In genomic region chr22:30324008-30324730, GRCh38 we compare ENCODE assay signal across 9 cellular contexts. TPM values are rescaled to one million over a fixed set of nuclear protein-coding genes. Genes with fewer than 3 reads are reported as not detected.
DNase-seq lines count a peak whose midpoint lies in the region; TF ChIP-seq lines count a peak whose summit lies in the region.
"Had no signal": no experiment of that assay in that cellular context is flagged by ENCODE, and none has a peak within 500 bp of the region (broad histone marks: within the 10 kb centered on the region; RNA-seq: fewer than 3 reads in every experiment).

No MANE protein-coding gene starts in this region.

- H4K20me1 ChIP-seq in Loucy (ENCODE audit: insufficient read depth, low read length, poor library complexity, severe bottlenecking): peaks cover 18% of the 10 kb centered on the region
- peaks cover 17% of the 10 kb centered on the region for H4K20me1 ChIP-seq in neural progenitor cell (ENCODE audit: low read depth)

- no peaks in the 10 kb centered on the region for H3K36me3 Mint-ChIP-seq in neural progenitor cell
- H3K36me3 Mint-ChIP-seq: WTC11 had no signal

- H2AFZ ChIP-seq in Loucy (ENCODE audit: low read length): no peak overlapping the region
- no peak overlapping the region for H2AFZ ChIP-seq in neural progenitor cell (replicated peaks)

- peaks cover 19% of the 10 kb centered on the region for H3K4me1 Mint-ChIP-seq in neural progenitor cell

- no peaks in the 10 kb centered on the region for H3K9me2 ChIP-seq in Loucy (replicated peaks; ENCODE audit: low read depth, low read length)

- POLR2A ChIA-PET in BJ (lab: Charles Lee): no interaction called here

- H3K27ac ChIP-seq in breast epithelium: peak overlapping the region; percentile 6 to 93
- peak overlapping the region; percentile 47 for H3K27ac ChIP-seq in neutrophil
- H3K27ac ChIP-seq in neural progenitor cell: no peak overlapping the region

- no peaks in the 10 kb centered on the region for H3K27me3 Mint-ChIP-seq in neural progenitor cell (ENCODE audit: insufficient read depth, low read depth)

- CTCF ChIA-PET in BJ (lab: Yijun Ruan, JAX): interaction anchor here (0.9 to 8.3 kb wide), 7 partner anchors 12 to 69 kb away, joined by 3 to 50 read pairs (median 5); partner anchors contain the start of gene CASTOR1

- H3K79me2 ChIP-seq in Loucy (ENCODE audit: insufficient read depth, low read length): peaks cover 71% of the 10 kb centered on the region
- no peaks in the 10 kb centered on the region for H3K79me2 ChIP-seq in neural progenitor cell (ENCODE audit: low read depth)

- H3K27ac Mint-ChIP-seq in neural progenitor cell: no peak overlapping the region

- no peaks in the 10 kb centered on the region for H3K9me3 Mint-ChIP-seq in neural progenitor cell
- H3K9me3 Mint-ChIP-seq: WTC11 had no signal

- TF ChIP-seq CTCF in BJ (IDR thresholded peaks at IDR 0.05; ENCODE audit: insufficient read depth, low read depth, low read length) (no peak), Loucy (conservative IDR thresholded peaks at IDR 0.05; ENCODE audit: low read length) (no peak), breast epithelium (IDR thresholded peaks at IDR 0.05) (no peak), neutrophil (IDR thresholded peaks at IDR 0.05) (no peak), neural progenitor cell (IDR thresholded peaks at IDR 0.05) (no peak)

- no peak overlapping the region for H3K4me3 Mint-ChIP-seq in neural progenitor cell

- peak overlapping the region; percentile 33 for H3K4me3 ChIP-seq in BJ (ENCODE audit: low read depth, low read length)
- peak overlapping the region; percentile 96 for H3K4me3 ChIP-seq in Loucy (ENCODE audit: low read length, poor library complexity, severe bottlenecking)
- peak overlapping the region in 2 of 3 donors; percentile 97 to 99 for H3K4me3 ChIP-seq in breast epithelium
- no peak overlapping the region for H3K4me3 ChIP-seq in neutrophil (ENCODE audit: low read depth in 1 of 2, low read length in 1 of 2)
- no peak overlapping the region for H3K4me3 ChIP-seq in neural progenitor cell

- no peak for DNase-seq in BJ (ENCODE audit: low read depth)
- no peak for DNase-seq in breast epithelium (ENCODE audit: low spot score in 2 of 2)
- no peak for DNase-seq in DMS153 (lab: John Stamatoyannopoulos, UW)
- no peak for DNase-seq in NCI-H524 treated with DMSO at 0.1 percent for 48 hours (lab: John Stamatoyannopoulos, UW)
- no peak for DNase-seq in neural progenitor cell (ENCODE audit: low spot score)
- DNase-seq in A172 (ENCODE audit: low spot score): no peak

- intact Hi-C loops in breast epithelium (cut with DNase I; ENCODE audit: low total_unique reads): no loop called here

- H3K4me2 ChIP-seq in Loucy (ENCODE audit: low read depth, low read length, poor library complexity, severe bottlenecking) (peak overlapping the region; percentile 98), neural progenitor cell (no peak overlapping the region)

- H3K9me3 ChIP-seq in Loucy (ENCODE audit: insufficient read depth, low read depth, low read length) (no peaks in the 10 kb centered on the region), breast epithelium (no peaks in the 10 kb centered on the region), neutrophil (no peaks in the 10 kb centered on the region), neural progenitor cell (ENCODE audit: low read depth) (no peaks in the 10 kb centered on the region)

- peak overlapping the region; percentile 83 for H3K9ac ChIP-seq in Loucy (ENCODE audit: low read depth, low read length, poor library complexity, severe bottlenecking)
- H3K9ac ChIP-seq in neural progenitor cell: no peak overlapping the region

- H3K4me1 ChIP-seq in Loucy (ENCODE audit: insufficient read depth, low read length, poor library complexity, severe bottlenecking): peaks cover 61% of the 10 kb centered on the region
- peaks cover 6 to 21% of the 10 kb centered on the region in 2 donors for H3K4me1 ChIP-seq in breast epithelium
- peaks cover 57 to 65% of the 10 kb centered on the region in 2 experiments for H3K4me1 ChIP-seq in neutrophil (ENCODE audit: control insufficient read depth in 1 of 2, insufficient read depth in 1 of 2, low read depth in 1 of 2, low read length in 1 of 2)
- H3K4me1 ChIP-seq in neural progenitor cell: peaks cover 14% of the 10 kb centered on the region

- H3F3A ChIP-seq in Loucy (ENCODE audit: low read depth): no peaks in the 10 kb centered on the region
- peaks cover 6% of the 10 kb centered on the region for H3F3A ChIP-seq in neural progenitor cell (ENCODE audit: low read depth)

- H3K27me3 ChIP-seq in BJ (ENCODE audit: control insufficient read depth, insufficient read depth, low read length): no peaks in the 10 kb centered on the region
- H3K27me3 ChIP-seq in Loucy (ENCODE audit: insufficient read depth, low read length, poor library complexity, severe bottlenecking): no peaks in the 10 kb centered on the region
- no peaks in the 10 kb centered on the region for H3K27me3 ChIP-seq in breast epithelium
- H3K27me3 ChIP-seq in neutrophil: no peaks in the 10 kb centered on the region
- no peaks in the 10 kb centered on the region for H3K27me3 ChIP-seq in neural progenitor cell

- H3K36me3 ChIP-seq in BJ (ENCODE audit: control insufficient read depth, insufficient read depth, low read length): peaks cover 1% of the 10 kb centered on the region
- no peaks in the 10 kb centered on the region for H3K36me3 ChIP-seq in Loucy (ENCODE audit: insufficient read depth, low read length)
- no peaks in the 10 kb centered on the region for H3K36me3 ChIP-seq in breast epithelium
- peaks cover 3% of the 10 kb centered on the region for H3K36me3 ChIP-seq in neutrophil
- no peaks in the 10 kb centered on the region for H3K36me3 ChIP-seq in neural progenitor cell

- TF ChIP-seq POLR2A in breast epithelium (IDR thresholded peaks at IDR 0.05): no peak

RNA-seq across cellular contexts. Expression of gene TBC1D10A, which starts 2.6 kb away (rescaled TPM):
- polyA plus RNA-seq in BJ (2011; rRNA removed): 13.6 and 22.1 TPM in 2 replicates
- 11.4 and 21.6 TPM in 2 replicates for polyA minus RNA-seq in BJ (2011; rRNA and poly(A)+ RNA removed)
- total RNA-seq in breast epithelium (10 to 100 TPM; 25.0 to 50.1 (median 32.4) TPM), neural progenitor cell (ENCODE audit: low replicate concordance) (6.2 and 10.2 TPM in 2 replicates)
- 12.1 and 17.0 TPM in 2 replicates for total RNA-seq in A172 (2014; rRNA removed; shearing (Covaris generic))

RNA-seq across cellular contexts. Expression of gene SF3A1, which starts 32.5 kb away (rescaled TPM):
- 43.2 and 66.8 TPM in 2 replicates for polyA plus RNA-seq in BJ (2011; rRNA removed)
- 80.0 and 131 TPM in 2 replicates for polyA minus RNA-seq in BJ (2011; rRNA and poly(A)+ RNA removed)
- total RNA-seq in breast epithelium (10 to 100 TPM; 47.7 to 68.6 (median 47.9) TPM), neural progenitor cell (ENCODE audit: low replicate concordance) (29.2 and 48.4 TPM in 2 replicates)
- 25.1 and 39.8 TPM in 2 replicates for total RNA-seq in A172 (2014; rRNA removed; shearing (Covaris generic))

RNA-seq across cellular contexts. Expression of gene CCDC157, which starts 32.6 kb away (rescaled TPM):
- polyA plus RNA-seq in BJ (2011; rRNA removed): 1.3 and 1.6 TPM in 2 replicates
- polyA minus RNA-seq in BJ (2011; rRNA and poly(A)+ RNA removed): 0.93 and 1.7 TPM in 2 replicates
- 1 to 10 TPM; 2.6 to 7.5 (median 6.6) TPM for total RNA-seq in breast epithelium
- 3.7 and 11.1 TPM in 2 replicates for total RNA-seq in neural progenitor cell (ENCODE audit: low replicate concordance)
- total RNA-seq in A172 (2014; rRNA removed; shearing (Covaris generic)): 1.1 and 1.2 TPM in 2 replicates

RNA-seq across cellular contexts. Expression of gene CASTOR1, which starts 34.9 kb away (rescaled TPM):
- 7.7 and 16.4 TPM in 2 replicates for polyA plus RNA-seq in BJ (2011; rRNA removed)
- 2.7 and 3.1 TPM in 2 replicates for polyA minus RNA-seq in BJ (2011; rRNA and poly(A)+ RNA removed)
- total RNA-seq in breast epithelium: 10 to 100 TPM; 15.5 to 26.6 (median 20.6) TPM
- total RNA-seq in neural progenitor cell (ENCODE audit: low replicate concordance): 6.2 and 23.1 TPM in 2 replicates
- 12.8 and 20.8 TPM in 2 replicates for total RNA-seq in A172 (2014; rRNA removed; shearing (Covaris generic))

RNA-seq across cellular contexts. Expression of gene OSM, which starts 57.5 kb away (rescaled TPM):
- polyA plus RNA-seq in BJ (2011; rRNA removed): not detected in 2 replicates
- not detected in 2 replicates for polyA minus RNA-seq in BJ (2011; rRNA and poly(A)+ RNA removed)
- total RNA-seq in breast epithelium: 1 to 10 TPM; 1.3 to 2.5 (median 1.3) TPM
- total RNA-seq in neural progenitor cell (ENCODE audit: low replicate concordance): not detected in 2 replicates
- total RNA-seq in A172 (2014; rRNA removed; shearing (Covaris generic)): not detected in 2 replicates
- total RNA-seq: WTC11 had no signal

Comparison
In these comparisons a context has a peak if more than half of its experiments do, and no peak if none do; other contexts are left out.
1. H3K4me3 ChIP-seq: peak in BJ (single experiment), Loucy (single experiment) and breast epithelium (2 of 3); none in neutrophil (0 of 2) and neural progenitor cell (single experiment).